In the genomic region with DNA sequence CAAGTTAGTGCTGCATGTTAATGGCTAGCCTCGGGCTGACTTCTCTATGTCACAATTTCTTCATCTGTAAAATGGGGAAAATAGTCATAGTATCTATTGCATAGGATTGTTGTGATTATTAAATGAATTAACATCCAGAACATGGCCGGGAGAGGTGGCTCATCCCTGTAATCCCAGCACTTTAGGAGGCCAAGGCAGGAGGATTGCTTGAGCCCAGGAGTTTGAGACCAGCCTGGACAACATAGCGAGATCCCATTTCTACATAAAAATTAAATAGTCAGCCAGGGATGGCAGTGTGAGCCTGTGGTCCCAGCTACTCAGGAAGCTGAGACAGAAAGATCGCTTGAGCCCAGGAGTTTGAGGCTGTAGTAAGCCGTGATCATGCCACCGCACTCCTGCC, we compare ENCODE assay signal across 6 cellular contexts.
"Had no signal": no experiment of that assay in that cellular context is flagged by ENCODE, and none has a peak within 500 bp of the region (broad histone marks: within the 10 kb centered on the region; RNA-seq: fewer than 3 reads in every experiment).

No MANE protein-coding gene starts in this region.

- H3K27ac Mint-ChIP-seq: GM23338, H9, HFFc6 had no signal

- DNase-seq: H9, HCEC 1CT, HFFc6, IMR-90, KBM-7 had no signal

- H3K4me3 ChIP-seq: GM23338 had no signal

- H3K9me3 Mint-ChIP-seq: GM23338, H9, HFFc6 had no signal

- ATAC-seq: GM23338 had no signal

- H3K4me3 Mint-ChIP-seq: GM23338, H9, HFFc6 had no signal
